1 cellular context compared by ENCODE assay signal in the genomic region with DNA sequence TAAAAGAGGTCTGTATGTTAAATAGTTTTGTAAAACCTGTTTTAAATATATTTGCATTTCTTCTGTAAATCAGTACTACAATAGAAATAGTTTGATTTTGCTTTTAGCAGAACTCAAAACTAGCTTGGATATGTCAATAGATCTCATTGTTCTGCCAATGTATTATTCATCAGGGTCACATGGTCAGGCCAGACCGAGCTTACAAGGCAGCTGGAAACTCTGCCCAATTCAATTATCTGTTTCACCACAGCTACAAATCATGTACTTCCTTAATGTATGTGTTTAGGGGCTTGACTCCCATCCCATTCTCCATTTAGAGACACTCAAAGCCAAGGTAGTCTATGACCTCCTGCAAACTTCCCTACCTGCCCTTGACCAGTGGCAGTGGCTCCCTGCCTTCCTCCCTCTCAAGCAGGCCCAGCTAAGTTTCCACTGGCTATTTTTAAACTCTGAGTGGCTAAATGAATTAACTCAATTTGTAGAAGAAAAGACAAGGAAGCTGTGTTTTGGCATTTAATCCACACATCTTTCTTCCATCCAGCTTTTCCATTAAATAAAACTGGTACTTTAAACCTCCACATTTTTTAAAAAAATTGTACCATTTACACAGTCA.
TF ChIP-seq lines count a peak whose summit lies in the region.

No MANE protein-coding gene starts in this region.

TF ChIP-seq in WTC11, 78 proteins besides CTCF, POLR2A, EP300 and RAD21 (continued from another document):
- TF ChIP-seq ZNF416 (CRISPR knock-in tag; IDR thresholded peaks at IDR 0.05) (no peak), ELF4 (CRISPR knock-in tag; IDR thresholded peaks at IDR 0.05; ENCODE audit: low read depth) (no peak), NFATC4 (CRISPR knock-in tag; IDR thresholded peaks at IDR 0.05) (no peak), ZNF317 (CRISPR knock-in tag; IDR thresholded peaks at IDR 0.05; ENCODE audit: borderline replicate concordance, low read depth) (no peak), RELA (CRISPR knock-in tag; IDR thresholded peaks at IDR 0.05; ENCODE audit: borderline replicate concordance) (no peak), NFYB (CRISPR knock-in tag; conservative IDR thresholded peaks at IDR 0.05; ENCODE audit: low read depth) (no peak), GRHL2 (CRISPR knock-in tag; IDR thresholded peaks at IDR 0.05; ENCODE audit: insufficient replicate concordance, severe bottlenecking) (no peak), PRRX2 (CRISPR knock-in tag; IDR thresholded peaks at IDR 0.05) (no peak), ESRRA (CRISPR knock-in tag; IDR thresholded peaks at IDR 0.05; ENCODE audit: borderline replicate concordance) (no peak)
- TF ChIP-seq, protein P1, sequence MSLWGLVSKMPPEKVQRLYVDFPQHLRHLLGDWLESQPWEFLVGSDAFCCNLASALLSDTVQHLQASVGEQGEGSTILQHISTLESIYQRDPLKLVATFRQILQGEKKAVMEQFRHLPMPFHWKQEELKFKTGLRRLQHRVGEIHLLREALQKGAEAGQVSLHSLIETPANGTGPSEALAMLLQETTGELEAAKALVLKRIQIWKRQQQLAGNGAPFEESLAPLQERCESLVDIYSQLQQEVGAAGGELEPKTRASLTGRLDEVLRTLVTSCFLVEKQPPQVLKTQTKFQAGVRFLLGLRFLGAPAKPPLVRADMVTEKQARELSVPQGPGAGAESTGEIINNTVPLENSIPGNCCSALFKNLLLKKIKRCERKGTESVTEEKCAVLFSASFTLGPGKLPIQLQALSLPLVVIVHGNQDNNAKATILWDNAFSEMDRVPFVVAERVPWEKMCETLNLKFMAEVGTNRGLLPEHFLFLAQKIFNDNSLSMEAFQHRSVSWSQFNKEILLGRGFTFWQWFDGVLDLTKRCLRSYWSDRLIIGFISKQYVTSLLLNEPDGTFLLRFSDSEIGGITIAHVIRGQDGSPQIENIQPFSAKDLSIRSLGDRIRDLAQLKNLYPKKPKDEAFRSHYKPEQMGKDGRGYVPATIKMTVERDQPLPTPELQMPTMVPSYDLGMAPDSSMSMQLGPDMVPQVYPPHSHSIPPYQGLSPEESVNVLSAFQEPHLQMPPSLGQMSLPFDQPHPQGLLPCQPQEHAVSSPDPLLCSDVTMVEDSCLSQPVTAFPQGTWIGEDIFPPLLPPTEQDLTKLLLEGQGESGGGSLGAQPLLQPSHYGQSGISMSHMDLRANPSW (CRISPR knock-in tag; conservative IDR thresholded peaks at IDR 0.05; ENCODE audit: low read depth), result no peak
- TF ChIP-seq, protein P2, sequence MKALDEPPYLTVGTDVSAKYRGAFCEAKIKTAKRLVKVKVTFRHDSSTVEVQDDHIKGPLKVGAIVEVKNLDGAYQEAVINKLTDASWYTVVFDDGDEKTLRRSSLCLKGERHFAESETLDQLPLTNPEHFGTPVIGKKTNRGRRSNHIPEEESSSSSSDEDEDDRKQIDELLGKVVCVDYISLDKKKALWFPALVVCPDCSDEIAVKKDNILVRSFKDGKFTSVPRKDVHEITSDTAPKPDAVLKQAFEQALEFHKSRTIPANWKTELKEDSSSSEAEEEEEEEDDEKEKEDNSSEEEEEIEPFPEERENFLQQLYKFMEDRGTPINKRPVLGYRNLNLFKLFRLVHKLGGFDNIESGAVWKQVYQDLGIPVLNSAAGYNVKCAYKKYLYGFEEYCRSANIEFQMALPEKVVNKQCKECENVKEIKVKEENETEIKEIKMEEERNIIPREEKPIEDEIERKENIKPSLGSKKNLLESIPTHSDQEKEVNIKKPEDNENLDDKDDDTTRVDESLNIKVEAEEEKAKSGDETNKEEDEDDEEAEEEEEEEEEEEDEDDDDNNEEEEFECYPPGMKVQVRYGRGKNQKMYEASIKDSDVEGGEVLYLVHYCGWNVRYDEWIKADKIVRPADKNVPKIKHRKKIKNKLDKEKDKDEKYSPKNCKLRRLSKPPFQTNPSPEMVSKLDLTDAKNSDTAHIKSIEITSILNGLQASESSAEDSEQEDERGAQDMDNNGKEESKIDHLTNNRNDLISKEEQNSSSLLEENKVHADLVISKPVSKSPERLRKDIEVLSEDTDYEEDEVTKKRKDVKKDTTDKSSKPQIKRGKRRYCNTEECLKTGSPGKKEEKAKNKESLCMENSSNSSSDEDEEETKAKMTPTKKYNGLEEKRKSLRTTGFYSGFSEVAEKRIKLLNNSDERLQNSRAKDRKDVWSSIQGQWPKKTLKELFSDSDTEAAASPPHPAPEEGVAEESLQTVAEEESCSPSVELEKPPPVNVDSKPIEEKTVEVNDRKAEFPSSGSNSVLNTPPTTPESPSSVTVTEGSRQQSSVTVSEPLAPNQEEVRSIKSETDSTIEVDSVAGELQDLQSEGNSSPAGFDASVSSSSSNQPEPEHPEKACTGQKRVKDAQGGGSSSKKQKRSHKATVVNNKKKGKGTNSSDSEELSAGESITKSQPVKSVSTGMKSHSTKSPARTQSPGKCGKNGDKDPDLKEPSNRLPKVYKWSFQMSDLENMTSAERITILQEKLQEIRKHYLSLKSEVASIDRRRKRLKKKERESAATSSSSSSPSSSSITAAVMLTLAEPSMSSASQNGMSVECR (CRISPR knock-in tag; IDR thresholded peaks at IDR 0.05; ENCODE audit: borderline replicate concordance), result no peak
- TF ChIP-seq, protein P3, sequence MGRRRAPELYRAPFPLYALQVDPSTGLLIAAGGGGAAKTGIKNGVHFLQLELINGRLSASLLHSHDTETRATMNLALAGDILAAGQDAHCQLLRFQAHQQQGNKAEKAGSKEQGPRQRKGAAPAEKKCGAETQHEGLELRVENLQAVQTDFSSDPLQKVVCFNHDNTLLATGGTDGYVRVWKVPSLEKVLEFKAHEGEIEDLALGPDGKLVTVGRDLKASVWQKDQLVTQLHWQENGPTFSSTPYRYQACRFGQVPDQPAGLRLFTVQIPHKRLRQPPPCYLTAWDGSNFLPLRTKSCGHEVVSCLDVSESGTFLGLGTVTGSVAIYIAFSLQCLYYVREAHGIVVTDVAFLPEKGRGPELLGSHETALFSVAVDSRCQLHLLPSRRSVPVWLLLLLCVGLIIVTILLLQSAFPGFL (CRISPR knock-in tag; IDR thresholded peaks at IDR 0.05; ENCODE audit: borderline replicate concordance), result no peak
- TF ChIP-seq, protein P4, sequence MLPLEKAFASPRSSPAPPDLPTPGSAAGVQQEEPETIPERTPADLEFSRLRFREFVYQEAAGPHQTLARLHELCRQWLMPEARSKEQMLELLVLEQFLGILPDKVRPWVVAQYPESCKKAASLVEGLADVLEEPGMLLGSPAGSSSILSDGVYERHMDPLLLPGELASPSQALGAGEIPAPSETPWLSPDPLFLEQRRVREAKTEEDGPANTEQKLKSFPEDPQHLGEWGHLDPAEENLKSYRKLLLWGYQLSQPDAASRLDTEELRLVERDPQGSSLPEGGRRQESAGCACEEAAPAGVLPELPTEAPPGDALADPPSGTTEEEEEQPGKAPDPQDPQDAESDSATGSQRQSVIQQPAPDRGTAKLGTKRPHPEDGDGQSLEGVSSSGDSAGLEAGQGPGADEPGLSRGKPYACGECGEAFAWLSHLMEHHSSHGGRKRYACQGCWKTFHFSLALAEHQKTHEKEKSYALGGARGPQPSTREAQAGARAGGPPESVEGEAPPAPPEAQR (CRISPR knock-in tag; IDR thresholded peaks at IDR 0.05), result no peak
- TF ChIP-seq, protein P5, sequence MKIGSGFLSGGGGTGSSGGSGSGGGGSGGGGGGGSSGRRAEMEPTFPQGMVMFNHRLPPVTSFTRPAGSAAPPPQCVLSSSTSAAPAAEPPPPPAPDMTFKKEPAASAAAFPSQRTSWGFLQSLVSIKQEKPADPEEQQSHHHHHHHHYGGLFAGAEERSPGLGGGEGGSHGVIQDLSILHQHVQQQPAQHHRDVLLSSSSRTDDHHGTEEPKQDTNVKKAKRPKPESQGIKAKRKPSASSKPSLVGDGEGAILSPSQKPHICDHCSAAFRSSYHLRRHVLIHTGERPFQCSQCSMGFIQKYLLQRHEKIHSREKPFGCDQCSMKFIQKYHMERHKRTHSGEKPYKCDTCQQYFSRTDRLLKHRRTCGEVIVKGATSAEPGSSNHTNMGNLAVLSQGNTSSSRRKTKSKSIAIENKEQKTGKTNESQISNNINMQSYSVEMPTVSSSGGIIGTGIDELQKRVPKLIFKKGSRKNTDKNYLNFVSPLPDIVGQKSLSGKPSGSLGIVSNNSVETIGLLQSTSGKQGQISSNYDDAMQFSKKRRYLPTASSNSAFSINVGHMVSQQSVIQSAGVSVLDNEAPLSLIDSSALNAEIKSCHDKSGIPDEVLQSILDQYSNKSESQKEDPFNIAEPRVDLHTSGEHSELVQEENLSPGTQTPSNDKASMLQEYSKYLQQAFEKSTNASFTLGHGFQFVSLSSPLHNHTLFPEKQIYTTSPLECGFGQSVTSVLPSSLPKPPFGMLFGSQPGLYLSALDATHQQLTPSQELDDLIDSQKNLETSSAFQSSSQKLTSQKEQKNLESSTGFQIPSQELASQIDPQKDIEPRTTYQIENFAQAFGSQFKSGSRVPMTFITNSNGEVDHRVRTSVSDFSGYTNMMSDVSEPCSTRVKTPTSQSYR (CRISPR knock-in tag; IDR thresholded peaks at IDR 0.05), result no peak
